16 cellular contexts compared by ENCODE assay signal in the genomic region with DNA sequence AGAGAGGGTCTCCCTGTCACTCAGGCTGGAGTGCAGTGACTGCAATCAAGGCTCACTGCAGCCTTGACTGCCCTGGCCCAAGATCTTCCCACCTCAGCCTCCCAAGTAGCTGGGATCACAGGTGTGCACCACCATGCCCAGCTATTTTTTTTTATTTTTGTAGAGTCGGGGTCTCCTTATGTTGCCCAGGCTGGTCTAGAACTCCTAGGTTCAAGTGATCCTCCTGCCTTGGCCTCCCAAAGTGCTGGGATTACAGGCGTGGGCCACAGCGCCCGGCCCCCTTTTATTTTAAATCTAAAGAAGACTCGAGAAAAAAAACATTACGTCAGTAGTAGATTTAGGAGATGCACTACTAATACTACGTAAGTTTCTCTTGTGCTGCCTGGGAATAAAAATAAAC. TPM values are rescaled to one million over a fixed set of nuclear protein-coding genes. Genes with fewer than 3 reads are reported as not detected.
DNase-seq lines count a peak whose midpoint lies in the region; ATAC-seq and TF ChIP-seq lines count a peak whose summit lies in the region.
"Had no signal": no experiment of that assay in that cellular context is flagged by ENCODE, and none has a peak within 500 bp of the region (broad histone marks: within the 10 kb centered on the region; RNA-seq: fewer than 3 reads in every experiment).

No MANE protein-coding gene starts in this region.

- H3K27ac ChIP-seq in HUES6 (ENCODE audit: low read depth, low read length) (0 out of 2 replicates have a peak overlapping the region, but pooled peaks have one; percentile 87), hepatocyte (peak overlapping the region; percentile 92), neutrophil (peak overlapping the region; percentile 98)

- TF ChIP-seq CTCF in CD14-positive monocyte (IDR thresholded peaks at IDR 0.05) (no peak), hepatocyte (IDR thresholded peaks at IDR 0.05; ENCODE audit: poor library complexity) (no peak), neutrophil (IDR thresholded peaks at IDR 0.05) (no peak)

- H3K36me3 ChIP-seq in HUES6 (ENCODE audit: control insufficient read depth, insufficient read depth, low read length), result no peaks in the 10 kb centered on the region
- no peaks in the 10 kb centered on the region for H3K36me3 ChIP-seq in hepatocyte (replicated peaks; ENCODE audit: insufficient read depth, low read depth)
- no peaks in the 10 kb centered on the region for H3K36me3 ChIP-seq in neutrophil
- H3K36me3 ChIP-seq: left lung, ovary, uterus had no signal

- H3K4me3 ChIP-seq in HUES6 (ENCODE audit: low read depth, low read length), result no peak overlapping the region
- H3K4me3 ChIP-seq in hepatocyte, result no peak overlapping the region
- H3K4me3 ChIP-seq in neutrophil (ENCODE audit: low read depth in 1 of 2, low read length in 1 of 2), result no peak overlapping the region
- H3K4me3 ChIP-seq: ovary had no signal

- H3K4me1 ChIP-seq in HUES6 (ENCODE audit: control insufficient read depth, insufficient read depth, low read length) (peaks cover 18% of the 10 kb centered on the region), hepatocyte (ENCODE audit: insufficient read depth) (peaks cover 17% of the 10 kb centered on the region), neutrophil (ENCODE audit: control insufficient read depth in 1 of 2, insufficient read depth in 1 of 2, low read depth in 1 of 2, low read length in 1 of 2) (peaks cover 48 to 54% of the 10 kb centered on the region in 2 experiments)
- H3K4me1 ChIP-seq: uterus had no signal

- no peak overlapping the region for H3K9ac ChIP-seq in HUES6 (ENCODE audit: low read length)

- no peaks in the 10 kb centered on the region for H3K27me3 ChIP-seq in HUES6 (ENCODE audit: control insufficient read depth, insufficient read depth, low read length)
- H3K27me3 ChIP-seq in hepatocyte, result no peaks in the 10 kb centered on the region
- no peaks in the 10 kb centered on the region for H3K27me3 ChIP-seq in neutrophil
- H3K27me3 ChIP-seq: left lung, ovary, uterus had no signal

- ATAC-seq in HG03457 (IDR thresholded peaks at IDR 0.05; ENCODE audit: unreplicated experiment), result no peak
- no peak for ATAC-seq in GM18517 (IDR thresholded peaks at IDR 0.05; ENCODE audit: unreplicated experiment)
- ATAC-seq: esophagus mucosa had no signal

- H3K27ac Mint-ChIP-seq in CD14-positive monocyte, result peak overlapping the region; percentile 93 to 100 (median 97)

- peaks cover 0 to 1% (median 0%) of the 10 kb centered on the region in 7 donors for H3K9me3 Mint-ChIP-seq in CD14-positive monocyte

- peaks cover 0 to 2% (median 2%) of the 10 kb centered on the region in 3 donors for H3K27me3 Mint-ChIP-seq in CD14-positive monocyte (ENCODE audit: low read depth in 3 of 3)

- WGBS in hepatocyte (ENCODE audit: low lambda C conversion rate, missing lambda C conversion rate), result 95% methylated on average over 7 of the region's 7 CpGs

- H3K4me1 Mint-ChIP-seq in CD14-positive monocyte, result peaks cover 57% of the 10 kb centered on the region

- H4K20me1 ChIP-seq in hepatocyte (ENCODE audit: insufficient read depth, poor library complexity, severe bottlenecking), result no peaks in the 10 kb centered on the region

- H3K79me2 ChIP-seq in hepatocyte, result no peaks in the 10 kb centered on the region

- H3K4me2 ChIP-seq in hepatocyte, result peak overlapping the region; percentile 65

- intact Hi-C loops in CD14-positive monocyte (cut with micrococcal nuclease), result no loop called here

- H3K36me3 Mint-ChIP-seq in CD14-positive monocyte, result peaks cover 0 to 2% of the 10 kb centered on the region in 2 donors

- H3K9me3 ChIP-seq in HUES6 (ENCODE audit: control insufficient read depth, insufficient read depth, low read depth, low read length) (no peaks in the 10 kb centered on the region), hepatocyte (ENCODE audit: low read depth) (no peaks in the 10 kb centered on the region), neutrophil (no peaks in the 10 kb centered on the region)
- H3K9me3 ChIP-seq: left lung, ovary, uterus had no signal

- DNase-seq in CD14-positive monocyte (ENCODE audit: low spot score) (no peak), hepatocyte (ENCODE audit: low spot score) (no peak), DMS 273 (lab: John Stamatoyannopoulos, UW; ENCODE audit: unreplicated experiment) (no peak), nucleus accumbens (lab: John Stamatoyannopoulos, UW) (no peak)
- DNase-seq: activated gamma-delta T cell, Kasumi-1, left lung, NCI-H187, NCI-H69 had no signal

- H3K4me3 Mint-ChIP-seq in CD14-positive monocyte, result no peak overlapping the region

- no peak overlapping the region for H2AFZ ChIP-seq in hepatocyte

- H3K9me2 ChIP-seq in hepatocyte (replicated peaks; ENCODE audit: insufficient read depth), result no peaks in the 10 kb centered on the region

RNA-seq across cellular contexts. Expression of a gene that starts 14.3 kb away (rescaled TPM):
- polyA plus RNA-seq in CD14-positive monocyte (1,000 to 10,000 TPM; 4,403 to 4,841 TPM), hepatocyte (935 and 1,189 TPM in 2 replicates)
- 657 and 865 TPM in 2 replicates for total RNA-seq in hepatocyte
